24 cellular contexts compared by ENCODE assay signal in genomic region chr5:109989994-109990722, GRCh38.
"Had no signal": no experiment of that assay in that cellular context is flagged by ENCODE, and none has a peak within 500 bp of the region (broad histone marks: within the 10 kb centered on the region; RNA-seq: fewer than 3 reads in every experiment).

No MANE protein-coding gene starts in this region.

- H3K27ac Mint-ChIP-seq: activated CD4-positive, alpha-beta memory T cell treated with anti-CD3 and anti-CD28 coated beads, Interleukin-2, amount 10 ng/mL, durations not matched to agents 7 days and 5 days; activated CD4-positive, alpha-beta T cell treated with anti-CD3 and anti-CD28 coated beads, Interleukin-2, amount 10 ng/mL, durations not matched to agents 7 days and 5 days; activated naive CD4-positive, alpha-beta T cell treated with anti-CD3 and anti-CD28 coated beads, Interleukin-2, amount 50 U/mL, for 24 hours; activated naive CD8-positive, alpha-beta T cell treated with anti-CD3 and anti-CD28 coated beads, Interleukin-2, amount 50 U/mL, for 24 hours; activated T-cell treated with anti-CD3 and anti-CD28 coated beads, Interleukin-2, amount 50 U/mL, for 24 hours; mesothelial cell of epicardium; naive thymus-derived CD8-positive, alpha-beta T cell had no signal

- H3K4me1 ChIP-seq: breast epithelium, foreskin keratinocyte, parathyroid adenoma, tibial nerve had no signal

- H2AFZ ChIP-seq: parathyroid adenoma had no signal

- H3K9me3 Mint-ChIP-seq: activated CD4-positive, alpha-beta memory T cell treated with anti-CD3 and anti-CD28 coated beads, Interleukin-2, amount 10 ng/mL, durations not matched to agents 7 days and 5 days; activated naive CD4-positive, alpha-beta T cell treated with anti-CD3 and anti-CD28 coated beads, Interleukin-2, amount 50 U/mL, for 24 hours; activated naive CD8-positive, alpha-beta T cell treated with anti-CD3 and anti-CD28 coated beads, Interleukin-2, amount 50 U/mL, for 24 hours; activated T-cell treated with anti-CD3 and anti-CD28 coated beads, Interleukin-2, amount 50 U/mL, for 24 hours had no signal

- H3K36me3 Mint-ChIP-seq: mesothelial cell of epicardium had no signal

- H3K79me2 ChIP-seq: parathyroid adenoma had no signal

- H3K27me3 ChIP-seq: breast epithelium, esophagus muscularis mucosa, foreskin keratinocyte, heart right ventricle, tibial nerve had no signal

- H3K27me3 Mint-ChIP-seq: activated CD4-positive, alpha-beta memory T cell treated with anti-CD3 and anti-CD28 coated beads, Interleukin-2, amount 10 ng/mL, durations not matched to agents 7 days and 5 days; activated CD4-positive, alpha-beta T cell treated with anti-CD3 and anti-CD28 coated beads, Interleukin-2, amount 10 ng/mL, durations not matched to agents 7 days and 5 days; activated naive CD4-positive, alpha-beta T cell treated with anti-CD3 and anti-CD28 coated beads, Interleukin-2, amount 50 U/mL, for 24 hours; activated naive CD8-positive, alpha-beta T cell treated with anti-CD3 and anti-CD28 coated beads, Interleukin-2, amount 50 U/mL, for 24 hours; activated T-cell treated with anti-CD3 and anti-CD28 coated beads, Interleukin-2, amount 50 U/mL, for 24 hours had no signal

- H3K9me3 ChIP-seq: breast epithelium, esophagus muscularis mucosa, heart right ventricle, tibial nerve had no signal

- ATAC-seq: activated naive CD8-positive, alpha-beta T cell treated with anti-CD3 and anti-CD28 coated beads, Interleukin-2, amount 50 U/mL, for 24 hours; foreskin keratinocyte; heart right ventricle; naive thymus-derived CD8-positive, alpha-beta T cell; right cardiac atrium had no signal

- H3K36me3 ChIP-seq: breast epithelium, esophagus muscularis mucosa, heart right ventricle, tibial nerve had no signal

- H3K4me3 Mint-ChIP-seq: activated CD4-positive, alpha-beta memory T cell treated with anti-CD3 and anti-CD28 coated beads, Interleukin-2, amount 10 ng/mL, durations not matched to agents 7 days and 5 days; activated CD4-positive, alpha-beta T cell treated with anti-CD3 and anti-CD28 coated beads, Interleukin-2, amount 10 ng/mL, durations not matched to agents 7 days and 5 days; activated naive CD4-positive, alpha-beta T cell treated with anti-CD3 and anti-CD28 coated beads, Interleukin-2, amount 50 U/mL, for 24 hours; activated naive CD8-positive, alpha-beta T cell treated with anti-CD3 and anti-CD28 coated beads, Interleukin-2, amount 50 U/mL, for 24 hours; activated T-cell treated with anti-CD3 and anti-CD28 coated beads, Interleukin-2, amount 50 U/mL, for 24 hours; mesothelial cell of epicardium; naive thymus-derived CD8-positive, alpha-beta T cell; neural crest cell had no signal

- DNase-seq: activated CD4-positive, alpha-beta memory T cell treated with anti-CD3 and anti-CD28 coated beads, Interleukin-2, amount 10 ng/mL, durations not matched to agents 7 days and 5 days; activated CD4-positive, alpha-beta T cell treated with anti-CD3 and anti-CD28 coated beads for 1 hour; activated CD4-positive, alpha-beta T cell treated with anti-CD3 and anti-CD28 coated beads, Interleukin-2, amount 10 ng/mL, durations not matched to agents 7 days and 5 days; activated CD8-positive, alpha-beta memory T cell treated with anti-CD3 and anti-CD28 coated beads, Interleukin-2, amount 50 U/mL, for 48 hours; activated gamma-delta T cell; activated naive CD8-positive, alpha-beta T cell treated with anti-CD3 and anti-CD28 coated beads, Interleukin-2, amount 50 U/mL, for 24 hours; activated T-cell treated with anti-CD3 and anti-CD28 coated beads, Interleukin-2, amount 50 U/mL, for 24 hours; amygdala; central memory CD4-positive, alpha-beta T cell; foreskin keratinocyte; heart right ventricle; naive thymus-derived CD8-positive, alpha-beta T cell; nucleus accumbens; right cardiac atrium; stimulated activated CD4-positive, alpha-beta T cell treated with anti-CD3 and anti-CD28 coated beads, Interleukin-2, amount 100 ng/mL, for 48 hours; stimulated activated naive CD4-positive, alpha-beta T cell treated with Interleukin-2 at 50 U/mL for 16 hours; T-helper 2 cell had no signal

- H3K4me3 ChIP-seq: breast epithelium, esophagus muscularis mucosa, heart right ventricle, tibial nerve had no signal

- H3K9ac ChIP-seq: parathyroid adenoma had no signal

- H3K4me1 Mint-ChIP-seq: activated CD4-positive, alpha-beta memory T cell treated with anti-CD3 and anti-CD28 coated beads, Interleukin-2, amount 10 ng/mL, durations not matched to agents 7 days and 5 days; activated CD4-positive, alpha-beta T cell treated with anti-CD3 and anti-CD28 coated beads, Interleukin-2, amount 10 ng/mL, durations not matched to agents 7 days and 5 days; activated naive CD4-positive, alpha-beta T cell treated with anti-CD3 and anti-CD28 coated beads, Interleukin-2, amount 50 U/mL, for 24 hours; mesothelial cell of epicardium had no signal

- H3K27ac ChIP-seq: breast epithelium, esophagus muscularis mucosa, foreskin keratinocyte, heart right ventricle, parathyroid adenoma, tibial nerve had no signal
